Comparison of ENCODE assay signal across 16 cellular contexts in genomic region chr10:43815486-43815885, GRCh38.
A peak's percentile ranks its signal among the peaks of the same experiment; 100 is the strongest.
DNase-seq lines count a peak whose midpoint lies in the region; ATAC-seq and TF ChIP-seq lines count a peak whose summit lies in the region.
"Had no signal": no experiment of that assay in that cellular context is flagged by ENCODE, and none has a peak within 500 bp of the region (broad histone marks: within the 10 kb centered on the region; RNA-seq: fewer than 3 reads in every experiment).

No MANE protein-coding gene starts in this region.

- no TSS peak for BruUV-seq in PC-3 (replicated peaks; lab: Mats Ljungman, UMichigan)

- WGBS in aorta, 2 donors = 91 to 97% methylated on average over 2 of the region's 2 CpGs

- H3K4me3 ChIP-seq in PC-3 (ENCODE audit: low read length) (no peak overlapping the region), tibial artery (no peak overlapping the region), aorta (ENCODE audit: low read length in 2 of 2) (no peak overlapping the region)
- H3K4me3 ChIP-seq: right atrium auricular region had no signal

- CTCF ChIA-PET in PC-3 (lab: Charles Lee) = no interaction called here

- H3K27ac ChIP-seq in PC-3 (ENCODE audit: low read length) (no peak overlapping the region), tibial artery (peak overlapping the region; percentile 17 to 45), aorta (ENCODE audit: low read depth in 1 of 2, low read length in 2 of 2) (no peak overlapping the region)

- no peaks in the 10 kb centered on the region for H3K9me2 ChIP-seq in PC-3 (replicated peaks; ENCODE audit: low read length)

- H3K4me2 ChIP-seq in PC-3 (ENCODE audit: low read length) = peak overlapping the region; percentile 43; the same call in 1 of the 2 replicates

- no peak overlapping the region for H3K9ac ChIP-seq in PC-3 (ENCODE audit: low read length)

- H3K36me3 ChIP-seq in PC-3 (ENCODE audit: low read depth, low read length) (no peaks in the 10 kb centered on the region), tibial artery (no peaks in the 10 kb centered on the region), aorta (ENCODE audit: control insufficient read depth in 1 of 2, insufficient read depth in 2 of 2, low read length in 1 of 2) (no peaks in the 10 kb centered on the region)
- H3K36me3 ChIP-seq: right atrium auricular region had no signal

- H3K4me3 Mint-ChIP-seq in activated naive CD4-positive, alpha-beta T cell treated with anti-CD3 and anti-CD28 coated beads, Interleukin-2, amount 50 U/mL, for 24 hours = peak overlapping the region; percentile 70
- H3K4me3 Mint-ChIP-seq in immature natural killer cell = peak overlapping the region; percentile 66 to 82 (median 77)

- H3K27me3 Mint-ChIP-seq in activated naive CD4-positive, alpha-beta T cell treated with anti-CD3 and anti-CD28 coated beads, Interleukin-2, amount 50 U/mL, for 24 hours = no peaks in the 10 kb centered on the region
- H3K27me3 Mint-ChIP-seq in immature natural killer cell (ENCODE audit: low read depth in 3 of 3) = peaks cover 2 to 12% (median 3%) of the 10 kb centered on the region in 3 donors

- POLR2A ChIA-PET in PC-3 (lab: Charles Lee; ENCODE audit: unreplicated experiment) = no interaction called here

- H2AFZ ChIP-seq in PC-3 (ENCODE audit: low read length) = peak overlapping the region; percentile 64

- no peaks in the 10 kb centered on the region for H3K9me3 ChIP-seq in PC-3 (ENCODE audit: low read length)
- H3K9me3 ChIP-seq in tibial artery = no peaks in the 10 kb centered on the region
- H3K9me3 ChIP-seq in aorta (ENCODE audit: control insufficient read depth, low read length) = no peaks in the 10 kb centered on the region
- H3K9me3 ChIP-seq: Caco-2, right atrium auricular region had no signal

- intact Hi-C loops in PC-3 (cut with micrococcal nuclease) (loop anchor here (2.0 kb wide), 1 partner anchor 73 kb away; no protein-coding TSS in a partner anchor), tibial artery (cut with DNase I; ENCODE audit: low total_unique reads) (no loop called here), aorta (cut with DNase I) (loop anchor here in 1 of 2 donors (10.0 kb wide), 1 partner anchor 489 kb away; no protein-coding TSS in a partner anchor)

- H3K36me3 Mint-ChIP-seq in activated naive CD4-positive, alpha-beta T cell treated with anti-CD3 and anti-CD28 coated beads, Interleukin-2, amount 50 U/mL, for 24 hours = no peaks in the 10 kb centered on the region
- H3K36me3 Mint-ChIP-seq in immature natural killer cell = peaks cover 0 to 12% (median 0%) of the 10 kb centered on the region in 3 donors

- H3F3A ChIP-seq in PC-3 (ENCODE audit: low read length, unreplicated experiment) = no peaks in the 10 kb centered on the region

- no peak for ATAC-seq in PC-3
- ATAC-seq in aorta (ENCODE audit: low FRiP score) = no peak

- H3K4me1 ChIP-seq in PC-3 (ENCODE audit: insufficient read depth, low read length) (no peaks in the 10 kb centered on the region), tibial artery (peaks cover 0 to 54% (median 25%) of the 10 kb centered on the region in 4 donors), aorta (ENCODE audit: control insufficient read depth in 1 of 2, insufficient read depth in 2 of 2, low read length in 2 of 2) (no peaks in the 10 kb centered on the region)
- H3K4me1 ChIP-seq: Caco-2 had no signal

- DNase-seq in activated naive CD4-positive, alpha-beta T cell (lab: John Stamatoyannopoulos, UW) = no peak
- DNase-seq in PC-3 (no peak), immature natural killer cell (no peak), tibial artery (no peak), iPS-NIHi11 (ENCODE audit: low spot score) (no peak), aorta (no peak), SKM-1 (lab: John Stamatoyannopoulos, UW; ENCODE audit: unreplicated experiment) (no peak)
- DNase-seq: Caco-2, kidney, mesendoderm, NCI-H1436, NCI-H2171 treated with DMSO at 0.1 percent for 48 hours, NCI-H82, SW 1271 had no signal

- no peaks in the 10 kb centered on the region for H3K9me3 Mint-ChIP-seq in activated naive CD4-positive, alpha-beta T cell treated with anti-CD3 and anti-CD28 coated beads, Interleukin-2, amount 50 U/mL, for 24 hours
- peaks cover 0 to 2% (median 0%) of the 10 kb centered on the region in 6 donors for H3K9me3 Mint-ChIP-seq in immature natural killer cell

- H3K4me1 Mint-ChIP-seq in activated naive CD4-positive, alpha-beta T cell treated with anti-CD3 and anti-CD28 coated beads, Interleukin-2, amount 50 U/mL, for 24 hours = peaks cover 64% of the 10 kb centered on the region
- H3K4me1 Mint-ChIP-seq in immature natural killer cell = peaks cover 38 to 48% of the 10 kb centered on the region in 2 donors

- no peak for TF ChIP-seq CTCF in PC-3 (conservative IDR thresholded peaks at IDR 0.05; ENCODE audit: low read depth, low read length)
- TF ChIP-seq CTCF in tibial artery (IDR thresholded peaks at IDR 0.05) = no peak

- H3K27me3 ChIP-seq in PC-3 (ENCODE audit: low read length) (0 out of 2 replicates have a peak, but pooled peaks cover 5% of the 10 kb centered on the region), tibial artery (no peaks in the 10 kb centered on the region), aorta (ENCODE audit: control insufficient read depth in 1 of 2, insufficient read depth in 2 of 2, low read length in 1 of 2) (no peaks in the 10 kb centered on the region)
- H3K27me3 ChIP-seq: right atrium auricular region had no signal

- no peaks in the 10 kb centered on the region for H4K20me1 ChIP-seq in PC-3 (ENCODE audit: low read length)

- no peaks in the 10 kb centered on the region for H3K79me2 ChIP-seq in PC-3 (ENCODE audit: low read length)

- H3K27ac Mint-ChIP-seq in activated naive CD4-positive, alpha-beta T cell treated with anti-CD3 and anti-CD28 coated beads, Interleukin-2, amount 50 U/mL, for 24 hours = peak overlapping the region; percentile 92
- peak overlapping the region in 3 of 6 donors; percentile 26 to 61 (median 60) for H3K27ac Mint-ChIP-seq in immature natural killer cell

Comparison
In these comparisons a context has a peak if more than half of its experiments do, and no peak if none do; other contexts are left out.
1. H3K27ac ChIP-seq: peak in tibial artery (2 of 2); none in PC-3 (single experiment) and aorta (0 of 2).